In the genomic region with DNA sequence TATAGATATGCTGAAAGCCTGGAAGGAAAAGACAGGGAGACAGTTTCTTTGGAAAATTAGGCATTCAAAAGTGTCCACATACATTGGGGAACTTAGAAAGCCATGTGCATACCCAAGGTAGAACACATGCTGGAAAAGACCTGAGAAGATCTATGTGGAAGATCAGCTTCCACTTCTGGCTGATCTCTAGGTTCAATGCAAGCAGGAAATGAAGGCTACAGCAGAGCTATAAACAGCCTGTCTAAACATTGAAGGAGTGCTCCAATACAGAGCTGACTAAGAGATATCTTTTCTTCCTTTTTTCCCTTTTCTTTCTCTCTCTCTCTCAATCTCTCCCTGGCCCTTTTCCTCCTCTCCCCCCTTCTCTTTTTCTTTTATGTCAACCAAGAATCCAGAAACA, we compare ENCODE assay signal across 16 cellular contexts.
"Had no signal": no experiment of that assay in that cellular context is flagged by ENCODE, and none has a peak within 500 bp of the region (broad histone marks: within the 10 kb centered on the region; RNA-seq: fewer than 3 reads in every experiment).

No MANE protein-coding gene starts in this region.

- H3K4me3 Mint-ChIP-seq: activated CD4-positive, alpha-beta memory T cell treated with anti-CD3 and anti-CD28 coated beads for 36 hours; activated CD4-positive, alpha-beta T cell treated with anti-CD3 and anti-CD28 coated beads for 36 hours; activated naive CD8-positive, alpha-beta T cell; activated T-helper 1 cell treated with anti-CD3 and anti-CD28 coated beads, Interleukin-12 subunit alpha, Interleukin-12 subunit beta, Interleukin-2, Interleukin-4 antibody, amounts not matched to agents 30 ng/mL and 10 ng/mL and 1 ng/mL, durations not matched to agents 14 hours and 24 hours and 36 hours; nephron; T-helper 1 cell treated with Interleukin-12 subunit alpha and Interleukin-12 subunit beta and Interleukin-4 antibody, amounts not matched to agents 30 μg/mL and 1 μg/mL, for 36 hours had no signal

- H3K79me2 ChIP-seq: parathyroid adenoma had no signal

- H3K27me3 ChIP-seq: dorsolateral prefrontal cortex had no signal

- H2AFZ ChIP-seq: parathyroid adenoma had no signal

- H3K36me3 Mint-ChIP-seq: activated CD4-positive, alpha-beta memory T cell treated with anti-CD3 and anti-CD28 coated beads for 36 hours had no signal

- DNase-seq: activated CD4-positive, alpha-beta memory T cell treated with anti-CD3 and anti-CD28 coated beads for 36 hours; activated CD4-positive, alpha-beta T cell treated with anti-CD3 and anti-CD28 coated beads for 36 hours; activated gamma-delta T cell treated with Interleukin-2 at 50 U/mL for 16 hours; activated T-cell treated with anti-CD3 and anti-CD28 coated beads for 4 hours; dorsolateral prefrontal cortex; foreskin fibroblast; hippocampal formation; stimulated activated naive CD4-positive, alpha-beta T cell had no signal

- H3K27me3 Mint-ChIP-seq: activated CD4-positive, alpha-beta T cell treated with anti-CD3 and anti-CD28 coated beads for 36 hours had no signal

- FAIRE-seq: islet of Langerhans had no signal

- H3K27ac ChIP-seq: dorsolateral prefrontal cortex, epithelial cell of prostate, parathyroid adenoma had no signal

- H3K9me3 Mint-ChIP-seq: activated CD4-positive, alpha-beta memory T cell treated with anti-CD3 and anti-CD28 coated beads for 36 hours; activated T-helper 1 cell treated with anti-CD3 and anti-CD28 coated beads, Interleukin-12 subunit alpha, Interleukin-12 subunit beta, Interleukin-2, Interleukin-4 antibody, amounts not matched to agents 30 ng/mL and 10 ng/mL and 1 ng/mL, durations not matched to agents 14 hours and 24 hours and 36 hours; T-helper 1 cell treated with Interleukin-12 subunit alpha and Interleukin-12 subunit beta and Interleukin-4 antibody, amounts not matched to agents 30 μg/mL and 1 μg/mL, for 36 hours had no signal

- H3K4me1 Mint-ChIP-seq: activated CD4-positive, alpha-beta T cell treated with anti-CD3 and anti-CD28 coated beads for 36 hours; nephron had no signal

- ATAC-seq: activated CD4-positive, alpha-beta T cell treated with anti-CD3 and anti-CD28 coated beads for 36 hours had no signal

- H3K4me1 ChIP-seq: parathyroid adenoma had no signal

- H3K4me3 ChIP-seq: dorsolateral prefrontal cortex, lung had no signal

- H3K9ac ChIP-seq: parathyroid adenoma had no signal

- H3K27ac Mint-ChIP-seq: activated CD4-positive, alpha-beta memory T cell treated with anti-CD3 and anti-CD28 coated beads for 36 hours; activated CD4-positive, alpha-beta T cell treated with anti-CD3 and anti-CD28 coated beads for 36 hours; activated naive CD8-positive, alpha-beta T cell; activated T-helper 1 cell treated with anti-CD3 and anti-CD28 coated beads, Interleukin-12 subunit alpha, Interleukin-12 subunit beta, Interleukin-2, Interleukin-4 antibody, amounts not matched to agents 30 ng/mL and 10 ng/mL and 1 ng/mL, durations not matched to agents 14 hours and 24 hours and 36 hours; nephron; T-helper 1 cell treated with Interleukin-12 subunit alpha and Interleukin-12 subunit beta and Interleukin-4 antibody, amounts not matched to agents 30 μg/mL and 1 μg/mL, for 36 hours had no signal
